Comparison of ENCODE assay signal across 13 cellular contexts in the genomic region with DNA sequence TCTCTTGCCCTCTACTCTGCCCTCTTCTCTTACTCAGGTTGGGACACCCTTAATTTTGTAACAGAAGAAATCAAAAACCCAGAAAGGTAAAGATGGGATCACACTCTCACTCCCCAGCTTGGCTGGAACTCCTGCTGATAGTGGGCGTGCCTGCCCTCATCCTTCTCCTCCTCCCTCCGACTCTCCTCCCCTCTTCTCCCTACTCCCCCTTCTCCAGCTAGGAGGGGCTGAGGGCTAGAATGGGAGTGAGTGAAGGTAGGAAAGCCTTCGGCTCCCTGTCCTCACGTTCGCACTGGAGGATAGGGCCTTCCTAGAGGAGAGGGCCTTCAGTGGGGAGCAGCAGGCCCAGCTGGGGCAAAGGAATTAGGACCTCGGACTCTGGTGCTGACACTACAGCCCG. TPM values are rescaled to one million over a fixed set of nuclear protein-coding genes. Genes with fewer than 3 reads are reported as not detected.
A peak's percentile ranks its signal among the peaks of the same experiment; 100 is the strongest.
DNase-seq lines count a peak whose midpoint lies in the region; ATAC-seq and TF ChIP-seq lines count a peak whose summit lies in the region.
"Had no signal": no experiment of that assay in that cellular context is flagged by ENCODE, and none has a peak within 500 bp of the region (broad histone marks: within the 10 kb centered on the region; RNA-seq: fewer than 3 reads in every experiment).

No MANE protein-coding gene starts in this region.

- TF ChIP-seq CTCF in WTC11 (IDR thresholded peaks at IDR 0.05) (no peak), thoracic aorta (IDR thresholded peaks at IDR 0.05) (no peak)

- H3K36me3 ChIP-seq in thoracic aorta: peaks cover 42% of the 10 kb centered on the region

- H3K4me1 Mint-ChIP-seq in WTC11 (peaks cover 8% of the 10 kb centered on the region), immature natural killer cell (peaks cover 73 to 96% of the 10 kb centered on the region in 2 donors)

- no peaks in the 10 kb centered on the region for H3K27me3 ChIP-seq in thoracic aorta (replicated peaks; ENCODE audit: insufficient read depth)
- H3K27me3 ChIP-seq: testis had no signal

- H3K9me3 ChIP-seq in thoracic aorta: no peaks in the 10 kb centered on the region
- H3K9me3 ChIP-seq: testis had no signal

- DNase-seq in activated T-cell treated with anti-CD3 and anti-CD28 coated beads, Interleukin-2, amount 50 U/mL, for 1 hour: peak; percentile 14
- DNase-seq in activated T-cell treated with anti-CD3 and anti-CD28 coated beads, Interleukin-2, amount 50 U/mL, for 48 hours: no peak
- peak; percentile 22 for DNase-seq in WTC11 (ENCODE audit: low spot score)
- DNase-seq in immature natural killer cell: no peak
- DNase-seq in thoracic aorta (ENCODE audit: low spot score): no peak
- DNase-seq in NCI-H526 treated with DMSO at 0.1 percent for 48 hours (lab: John Stamatoyannopoulos, UW): no peak
- DNase-seq: naive B cell, NCI-H2171, testis, WERI-Rb-1 had no signal

- peak; percentile 83 for ATAC-seq in WTC11
- ATAC-seq in thoracic aorta (ENCODE audit: insufficient number of reproducible peaks, low FRiP score, low read depth): no peak
- ATAC-seq in HG03159 (IDR thresholded peaks at IDR 0.05; ENCODE audit: unreplicated experiment): no peak
- ATAC-seq in GM19328 (IDR thresholded peaks at IDR 0.05; ENCODE audit: unreplicated experiment): no peak

- peak overlapping the region; percentile 50; the same call in 1 of the 2 replicates for H3K27ac Mint-ChIP-seq in WTC11
- H3K27ac Mint-ChIP-seq in immature natural killer cell: peak overlapping the region; percentile 90 to 95 (median 92)

- H3K4me3 ChIP-seq in thoracic aorta: no peak overlapping the region
- H3K4me3 ChIP-seq: testis had no signal

- H3K9me3 Mint-ChIP-seq in WTC11 (no peaks in the 10 kb centered on the region), immature natural killer cell (no peaks in the 10 kb centered on the region)

- H3K36me3 Mint-ChIP-seq in WTC11 (peaks cover 32% of the 10 kb centered on the region), immature natural killer cell (peaks cover 13 to 34% (median 17%) of the 10 kb centered on the region in 3 donors)

- H3K4me1 ChIP-seq in thoracic aorta (ENCODE audit: control insufficient read depth in 1 of 2, low read depth in 2 of 2): peaks cover 32 to 52% of the 10 kb centered on the region in 2 donors

- peak overlapping the region; percentile 79 to 83 for H3K27ac ChIP-seq in thoracic aorta
- H3K27ac ChIP-seq: KMS-11, testis, WERI-Rb-1 had no signal

- CTCF ChIA-PET in WTC11 (lab: Charles Lee): interaction anchor here (0.8 to 4.2 kb wide), 3 partner anchors 26 to 38 kb away, joined by 3 to 24 read pairs (median 6); a partner anchor contains a TSS

- H3K27me3 Mint-ChIP-seq in WTC11 (ENCODE audit: low read depth): no peaks in the 10 kb centered on the region
- peaks cover 0 to 7% (median 0%) of the 10 kb centered on the region in 3 donors for H3K27me3 Mint-ChIP-seq in immature natural killer cell (ENCODE audit: low read depth in 3 of 3)
- H3K27me3 Mint-ChIP-seq: naive B cell had no signal

- POLR2A ChIA-PET in WTC11 (lab: Charles Lee): interaction anchor here (0.6 to 0.7 kb wide), 2 partner anchors 20 to 1444 kb away, joined by 3 read pairs; a partner anchor contains a TSS

- no peak overlapping the region for H3K4me3 Mint-ChIP-seq in WTC11
- peak overlapping the region; percentile 60 to 75 (median 65) for H3K4me3 Mint-ChIP-seq in immature natural killer cell

TF ChIP-seq in WTC11, 78 proteins besides CTCF, POLR2A, EP300 and RAD21:
- TF ChIP-seq, protein P1, sequence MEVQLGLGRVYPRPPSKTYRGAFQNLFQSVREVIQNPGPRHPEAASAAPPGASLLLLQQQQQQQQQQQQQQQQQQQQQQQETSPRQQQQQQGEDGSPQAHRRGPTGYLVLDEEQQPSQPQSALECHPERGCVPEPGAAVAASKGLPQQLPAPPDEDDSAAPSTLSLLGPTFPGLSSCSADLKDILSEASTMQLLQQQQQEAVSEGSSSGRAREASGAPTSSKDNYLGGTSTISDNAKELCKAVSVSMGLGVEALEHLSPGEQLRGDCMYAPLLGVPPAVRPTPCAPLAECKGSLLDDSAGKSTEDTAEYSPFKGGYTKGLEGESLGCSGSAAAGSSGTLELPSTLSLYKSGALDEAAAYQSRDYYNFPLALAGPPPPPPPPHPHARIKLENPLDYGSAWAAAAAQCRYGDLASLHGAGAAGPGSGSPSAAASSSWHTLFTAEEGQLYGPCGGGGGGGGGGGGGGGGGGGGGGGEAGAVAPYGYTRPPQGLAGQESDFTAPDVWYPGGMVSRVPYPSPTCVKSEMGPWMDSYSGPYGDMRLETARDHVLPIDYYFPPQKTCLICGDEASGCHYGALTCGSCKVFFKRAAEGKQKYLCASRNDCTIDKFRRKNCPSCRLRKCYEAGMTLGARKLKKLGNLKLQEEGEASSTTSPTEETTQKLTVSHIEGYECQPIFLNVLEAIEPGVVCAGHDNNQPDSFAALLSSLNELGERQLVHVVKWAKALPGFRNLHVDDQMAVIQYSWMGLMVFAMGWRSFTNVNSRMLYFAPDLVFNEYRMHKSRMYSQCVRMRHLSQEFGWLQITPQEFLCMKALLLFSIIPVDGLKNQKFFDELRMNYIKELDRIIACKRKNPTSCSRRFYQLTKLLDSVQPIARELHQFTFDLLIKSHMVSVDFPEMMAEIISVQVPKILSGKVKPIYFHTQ (CRISPR knock-in tag; IDR thresholded peaks at IDR 0.05): no peak
- TF ChIP-seq, protein P2, sequence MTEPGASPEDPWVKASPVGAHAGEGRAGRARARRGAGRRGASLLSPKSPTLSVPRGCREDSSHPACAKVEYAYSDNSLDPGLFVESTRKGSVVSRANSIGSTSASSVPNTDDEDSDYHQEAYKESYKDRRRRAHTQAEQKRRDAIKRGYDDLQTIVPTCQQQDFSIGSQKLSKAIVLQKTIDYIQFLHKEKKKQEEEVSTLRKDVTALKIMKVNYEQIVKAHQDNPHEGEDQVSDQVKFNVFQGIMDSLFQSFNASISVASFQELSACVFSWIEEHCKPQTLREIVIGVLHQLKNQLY (CRISPR knock-in tag; IDR thresholded peaks at IDR 0.05): no peak
TF ChIP-seq in WTC11: peak in this region for 0.

RNA-seq across cellular contexts. Expression of a gene that starts 20.3 kb away (rescaled TPM):
- total RNA-seq in WTC11 (2021) (20.5 to 22.6 TPM (median 20.7 TPM) in 3 replicates), thoracic aorta (10 to 100 TPM; 15.6 to 22.6 TPM)
- polyA plus RNA-seq in immature natural killer cell: 10 to 100 TPM; 22.7 to 31.2 (median 24.4) TPM

RNA-seq across cellular contexts. Expression of a gene that starts 20.4 kb away (rescaled TPM):
- 50.3 to 59.3 TPM (median 52.5 TPM) in 3 replicates for total RNA-seq in WTC11 (2021)
- 10 to 100 TPM; 30.8 to 51.8 (median 44.2) TPM for polyA plus RNA-seq in immature natural killer cell
- total RNA-seq in thoracic aorta: 10 to 100 TPM; 46.6 to 74.2 TPM

RNA-seq across cellular contexts. Expression of a gene that starts 26.1 kb away (rescaled TPM):
- total RNA-seq in WTC11 (2021) (27.4 TPM in 3 replicates), thoracic aorta (100 to 1,000 TPM in 1 of 2 donors, 10 to 100 TPM in 1; 92.1 to 125 TPM)
- 10 to 100 TPM in 1 of 3 donors, 1 to 10 TPM in 2; 1.9 to 12.8 (median 6.0) TPM for polyA plus RNA-seq in immature natural killer cell

RNA-seq across cellular contexts. Expression of a gene that starts 45.3 kb away (rescaled TPM):
- 9.4 to 10.2 TPM (median 9.8 TPM) in 3 replicates for total RNA-seq in WTC11 (2021)
- polyA plus RNA-seq in immature natural killer cell: 10 to 100 TPM in 1 of 3 donors, 1 to 10 TPM in 2; 4.8 to 10.7 (median 9.0) TPM
- total RNA-seq in thoracic aorta: 10 to 100 TPM; 17.8 to 34.9 TPM

RNA-seq across cellular contexts. Expression of a gene that starts 54.5 kb away (rescaled TPM):
- total RNA-seq in WTC11 (2021) (48.5 to 55.0 TPM (median 49.8 TPM) in 3 replicates), thoracic aorta (1 to 10 TPM; 2.0 to 9.1 TPM)
- under 1 TPM in 1 of 3 donors, not detected in 2; 0.45 TPM for polyA plus RNA-seq in immature natural killer cell

Comparison
In these comparisons a context has a peak if more than half of its experiments do, and no peak if none do; other contexts are left out.
1. DNase-seq: peak in activated T-cell treated with anti-CD3 and anti-CD28 coated beads, Interleukin-2, amount 50 U/mL, for 1 hour (single experiment) and WTC11 (single experiment); none in activated T-cell treated with anti-CD3 and anti-CD28 coated beads, Interleukin-2, amount 50 U/mL, for 48 hours (0 of 2), immature natural killer cell (0 of 3), thoracic aorta (single experiment) and NCI-H526 treated with DMSO at 0.1 percent for 48 hours (single experiment).